Comparison of ENCODE assay signal across 9 cellular contexts in the genomic region with DNA sequence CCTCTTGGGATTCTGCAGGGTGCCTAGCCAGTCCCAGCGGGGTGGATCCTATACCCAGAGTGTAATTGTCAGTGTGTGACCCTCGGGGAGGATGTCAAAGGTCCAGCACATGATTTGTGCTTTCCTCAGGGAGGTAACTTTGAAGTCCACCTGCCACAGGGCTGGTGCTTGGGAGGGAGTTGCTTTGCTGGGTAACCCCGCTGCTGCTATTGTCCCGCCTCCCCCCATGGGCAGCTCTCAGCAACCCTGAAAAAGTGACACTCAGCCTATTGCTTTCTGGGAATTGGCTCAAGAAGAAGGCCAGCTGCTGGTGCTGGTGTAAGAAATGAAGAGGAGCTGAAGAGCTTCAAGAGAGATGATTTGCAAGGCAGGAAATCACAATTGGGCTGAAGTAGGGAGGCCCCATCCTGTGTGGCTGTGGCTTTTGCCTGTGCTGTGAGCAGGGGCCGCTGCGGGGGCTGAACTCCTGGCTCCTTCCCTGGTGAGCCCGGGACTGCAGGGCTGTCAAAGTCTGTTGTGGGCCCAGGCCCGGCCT. TPM values are rescaled to one million over a fixed set of nuclear protein-coding genes. Genes with fewer than 3 reads are reported as not detected.
DNase-seq lines count a peak whose midpoint lies in the region; ATAC-seq, FAIRE-seq and TF ChIP-seq lines count a peak whose summit lies in the region.
"Had no signal": no experiment of that assay in that cellular context is flagged by ENCODE, and none has a peak within 500 bp of the region (broad histone marks: within the 10 kb centered on the region; RNA-seq: fewer than 3 reads in every experiment).

No MANE protein-coding gene starts in this region.

- no peaks in the 10 kb centered on the region for H3K36me3 Mint-ChIP-seq in osteocyte (ENCODE audit: unreplicated experiment)

- peak; percentile 68 for ATAC-seq in HG03378 (IDR thresholded peaks at IDR 0.05; ENCODE audit: unreplicated experiment)

- H3K4me1 Mint-ChIP-seq in osteocyte (ENCODE audit: unreplicated experiment) = peaks cover 18% of the 10 kb centered on the region

- no peak overlapping the region for H3K4me3 Mint-ChIP-seq in osteocyte (ENCODE audit: unreplicated experiment)

- no peak overlapping the region for H3K27ac Mint-ChIP-seq in osteocyte (ENCODE audit: unreplicated experiment)

- TF ChIP-seq POLR2A in GM12892 (IDR thresholded peaks at IDR 0.05; ENCODE audit: low read depth, low read length) = no peak

- H3K27me3 Mint-ChIP-seq in osteocyte (ENCODE audit: unreplicated experiment) = no peaks in the 10 kb centered on the region

- FAIRE-seq in GM12892 (lab: Jason Lieb, UNC) = peak; percentile 77
- FAIRE-seq: astrocyte had no signal

- TF ChIP-seq CTCF in osteocyte (IDR thresholded peaks at IDR 0.05) = no peak

- H3K9me3 Mint-ChIP-seq in osteocyte (ENCODE audit: unreplicated experiment) = peaks cover 11% of the 10 kb centered on the region

- DNase-seq in GM12892 (ENCODE audit: insufficient read length) (no peak), osteocyte (ENCODE audit: extremely low spot score, unreplicated experiment) (peak; percentile 77), pons (ENCODE audit: low spot score) (no peak), SHP77 treated with DMSO at 0.1 percent for 48 hours (lab: John Stamatoyannopoulos, UW) (no peak), amniotic stem cell (lab: John Stamatoyannopoulos, UW) (no peak), DMS53 treated with DMSO at 0.1 percent for 48 hours (lab: John Stamatoyannopoulos, UW; ENCODE audit: unreplicated experiment) (no peak)
- peak; percentile 62 to 70 for DNase-seq in activated T-cell treated with anti-CD3 and anti-CD28 coated beads, Interleukin-2, amount 50 U/mL, for 48 hours

RNA-seq across cellular contexts. Expression of a gene that starts 36.4 kb away (rescaled TPM):
- polyA plus RNA-seq in GM12892 (2012; ENCODE audit: missing spikeins) = 3.8 TPM
- total RNA-seq in osteocyte = 2.2 and 2.8 TPM in 2 replicates

Comparison
In these comparisons a context has a peak if more than half of its experiments do, and no peak if none do; other contexts are left out.
1. DNase-seq: peak in activated T-cell treated with anti-CD3 and anti-CD28 coated beads, Interleukin-2, amount 50 U/mL, for 48 hours (2 of 2) and osteocyte (single experiment); none in GM12892 (single experiment), pons (single experiment), SHP77 treated with DMSO at 0.1 percent for 48 hours (single experiment), amniotic stem cell (single experiment) and DMS53 treated with DMSO at 0.1 percent for 48 hours (single experiment).